ENCODE assay signal across 11 cellular contexts in the genomic region with DNA sequence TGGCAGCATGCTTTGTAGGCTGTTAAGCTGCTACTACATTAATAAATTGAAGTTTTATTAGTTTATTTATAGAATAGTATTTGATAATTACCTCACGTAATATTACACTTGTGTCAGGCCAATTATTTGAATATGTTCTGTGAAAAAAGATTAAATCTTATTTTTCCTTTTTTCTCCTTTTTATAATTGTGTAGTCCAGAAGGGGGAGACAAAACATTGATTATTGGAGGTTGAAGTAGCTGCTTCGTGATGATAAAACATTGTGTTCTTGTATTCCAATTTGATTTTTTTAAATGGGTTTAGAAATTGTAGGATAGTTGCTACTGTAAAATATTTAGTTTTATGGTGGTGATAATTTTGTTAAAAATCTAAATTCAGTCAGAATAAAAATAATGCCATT.
DNase-seq lines count a peak whose midpoint lies in the region; ATAC-seq, FAIRE-seq and TF ChIP-seq lines count a peak whose summit lies in the region.
"Had no signal": no experiment of that assay in that cellular context is flagged by ENCODE, and none has a peak within 500 bp of the region (broad histone marks: within the 10 kb centered on the region; RNA-seq: fewer than 3 reads in every experiment).

No MANE protein-coding gene starts in this region.

- H3K27ac ChIP-seq in osteoblast (ENCODE audit: low read depth, low read length): no peak overlapping the region
- H3K27ac ChIP-seq: lower lobe of right lung had no signal

- no peak for FAIRE-seq in GM12892 (lab: Jason Lieb, UNC)

- H2AFZ ChIP-seq in osteoblast (ENCODE audit: low read length): no peak overlapping the region

- H3K36me3 Mint-ChIP-seq in activated T-cell treated with anti-CD3 and anti-CD28 coated beads, Interleukin-2, amount 50 U/mL, for 4 hours (ENCODE audit: insufficient read depth): peaks cover 2% of the 10 kb centered on the region

- no peaks in the 10 kb centered on the region for H3K79me2 ChIP-seq in osteoblast (ENCODE audit: insufficient read depth, low read length)

- DNase-seq in ELR (ENCODE audit: low read depth) (peak; percentile 40), cerebellum (ENCODE audit: low spot score) (peak; percentile 0), osteoblast (ENCODE audit: insufficient read length, low spot score, missing footprints) (peak; percentile 43), GM12892 (ENCODE audit: insufficient read length) (no peak)
- no peak for DNase-seq in activated T-cell treated with anti-CD3 and anti-CD28 coated beads, Interleukin-2, amount 50 U/mL, for 4 hours
- DNase-seq: lower lobe of right lung, NCI-H524 treated with DMSO at 0.1 percent for 48 hours had no signal

- no peaks in the 10 kb centered on the region for H3K27me3 ChIP-seq in osteoblast (ENCODE audit: insufficient read depth, low read length)

- H3K4me3 Mint-ChIP-seq in activated T-cell treated with anti-CD3 and anti-CD28 coated beads, Interleukin-2, amount 50 U/mL, for 4 hours: no peak overlapping the region

- peak; percentile 40; the same call in 1 of the 2 replicates for TF ChIP-seq CTCF in LNCAP (IDR thresholded peaks at IDR 0.05)
- TF ChIP-seq CTCF in osteoblast (IDR thresholded peaks at IDR 0.05; ENCODE audit: extremely low read depth, low read depth, low read length): peak; percentile 62

- H3K9me3 Mint-ChIP-seq in activated T-cell treated with anti-CD3 and anti-CD28 coated beads, Interleukin-2, amount 50 U/mL, for 4 hours: no peaks in the 10 kb centered on the region
- H3K9me3 Mint-ChIP-seq: activated T-helper 2 cell treated with anti-CD3 and anti-CD28 coated beads, Interferon-gamma antibody, Interleukin-2, Interleukin-4, amounts not matched to agents 10 μg/mL and 5 μg/mL and 100 μg/mL, durations not matched to agents 14 hours and 24 hours and 36 hours had no signal

- H3K4me2 ChIP-seq in osteoblast (ENCODE audit: insufficient read depth, low read length): no peak overlapping the region

- no peaks in the 10 kb centered on the region for H3K4me1 ChIP-seq in osteoblast (ENCODE audit: insufficient read depth, low read length)
- H3K4me1 ChIP-seq: lower lobe of right lung had no signal

- H3K4me3 ChIP-seq in osteoblast (ENCODE audit: insufficient read depth, low read length): no peak overlapping the region
- H3K4me3 ChIP-seq: lower lobe of right lung had no signal

- H3K27me3 Mint-ChIP-seq in activated T-cell treated with anti-CD3 and anti-CD28 coated beads, Interleukin-2, amount 50 U/mL, for 4 hours (ENCODE audit: low read depth): no peaks in the 10 kb centered on the region

- no peaks in the 10 kb centered on the region for H3K36me3 ChIP-seq in osteoblast (ENCODE audit: insufficient read depth, low read length)
- H3K36me3 ChIP-seq: lower lobe of right lung had no signal

- peaks cover 2% of the 10 kb centered on the region for H3K4me1 Mint-ChIP-seq in activated T-cell treated with anti-CD3 and anti-CD28 coated beads, Interleukin-2, amount 50 U/mL, for 4 hours (ENCODE audit: low read depth)

- ATAC-seq in GM19328 (IDR thresholded peaks at IDR 0.05; ENCODE audit: unreplicated experiment): no peak
- no peak for ATAC-seq in activated T-cell treated with anti-CD3 and anti-CD28 coated beads, Interleukin-2, amount 50 U/mL, for 4 hours
- ATAC-seq in GM21825 (IDR thresholded peaks at IDR 0.05; ENCODE audit: unreplicated experiment): no peak
- ATAC-seq: lower lobe of right lung had no signal

- no peak for TF ChIP-seq POLR2A in GM12892 (IDR thresholded peaks at IDR 0.05; ENCODE audit: low read depth, low read length)

- no peaks in the 10 kb centered on the region for H4K20me1 ChIP-seq in osteoblast (ENCODE audit: insufficient read depth, low read length)

- no peaks in the 10 kb centered on the region for H3K9me3 ChIP-seq in osteoblast (ENCODE audit: low read depth, low read length)
- H3K9me3 ChIP-seq: lower lobe of right lung had no signal

Comparison
In these comparisons a context has a peak if more than half of its experiments do, and no peak if none do; other contexts are left out.
1. DNase-seq: peak in ELR (single experiment), cerebellum (single experiment) and osteoblast (single experiment); none in GM12892 (single experiment) and activated T-cell treated with anti-CD3 and anti-CD28 coated beads, Interleukin-2, amount 50 U/mL, for 4 hours (single experiment).